ENCODE assay signal across 1 cellular context in genomic region chr19:51368366-51369282, GRCh38.
TF ChIP-seq lines count a peak whose summit lies in the region.

A gene with protein sequence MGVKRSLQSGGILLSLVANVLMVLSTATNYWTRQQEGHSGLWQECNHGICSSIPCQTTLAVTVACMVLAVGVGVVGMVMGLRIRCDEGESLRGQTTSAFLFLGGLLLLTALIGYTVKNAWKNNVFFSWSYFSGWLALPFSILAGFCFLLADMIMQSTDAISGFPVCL (minus strand): TSS chr19:51369003. CDS start chr19:51368577, 426 bp downstream.

TF ChIP-seq in K562, 482 proteins besides CTCF, POLR2A, EP300 and RAD21 (continued from another document):
- TF ChIP-seq ZNF592 (IDR thresholded peaks at IDR 0.05): peak; percentile 77; the same call in 1 of the 2 replicates
- TF ChIP-seq GATAD2A (IDR thresholded peaks at IDR 0.05): no peak
- 0 out of 2 replicates have a peak, but pooled peaks have one; percentile 22 for TF ChIP-seq ARID1B (IDR thresholded peaks at IDR 0.05)
- no peak for TF ChIP-seq ZNF696 (CRISPR knock-in tag; conservative IDR thresholded peaks at IDR 0.05)
- TF ChIP-seq, protein P1, sequence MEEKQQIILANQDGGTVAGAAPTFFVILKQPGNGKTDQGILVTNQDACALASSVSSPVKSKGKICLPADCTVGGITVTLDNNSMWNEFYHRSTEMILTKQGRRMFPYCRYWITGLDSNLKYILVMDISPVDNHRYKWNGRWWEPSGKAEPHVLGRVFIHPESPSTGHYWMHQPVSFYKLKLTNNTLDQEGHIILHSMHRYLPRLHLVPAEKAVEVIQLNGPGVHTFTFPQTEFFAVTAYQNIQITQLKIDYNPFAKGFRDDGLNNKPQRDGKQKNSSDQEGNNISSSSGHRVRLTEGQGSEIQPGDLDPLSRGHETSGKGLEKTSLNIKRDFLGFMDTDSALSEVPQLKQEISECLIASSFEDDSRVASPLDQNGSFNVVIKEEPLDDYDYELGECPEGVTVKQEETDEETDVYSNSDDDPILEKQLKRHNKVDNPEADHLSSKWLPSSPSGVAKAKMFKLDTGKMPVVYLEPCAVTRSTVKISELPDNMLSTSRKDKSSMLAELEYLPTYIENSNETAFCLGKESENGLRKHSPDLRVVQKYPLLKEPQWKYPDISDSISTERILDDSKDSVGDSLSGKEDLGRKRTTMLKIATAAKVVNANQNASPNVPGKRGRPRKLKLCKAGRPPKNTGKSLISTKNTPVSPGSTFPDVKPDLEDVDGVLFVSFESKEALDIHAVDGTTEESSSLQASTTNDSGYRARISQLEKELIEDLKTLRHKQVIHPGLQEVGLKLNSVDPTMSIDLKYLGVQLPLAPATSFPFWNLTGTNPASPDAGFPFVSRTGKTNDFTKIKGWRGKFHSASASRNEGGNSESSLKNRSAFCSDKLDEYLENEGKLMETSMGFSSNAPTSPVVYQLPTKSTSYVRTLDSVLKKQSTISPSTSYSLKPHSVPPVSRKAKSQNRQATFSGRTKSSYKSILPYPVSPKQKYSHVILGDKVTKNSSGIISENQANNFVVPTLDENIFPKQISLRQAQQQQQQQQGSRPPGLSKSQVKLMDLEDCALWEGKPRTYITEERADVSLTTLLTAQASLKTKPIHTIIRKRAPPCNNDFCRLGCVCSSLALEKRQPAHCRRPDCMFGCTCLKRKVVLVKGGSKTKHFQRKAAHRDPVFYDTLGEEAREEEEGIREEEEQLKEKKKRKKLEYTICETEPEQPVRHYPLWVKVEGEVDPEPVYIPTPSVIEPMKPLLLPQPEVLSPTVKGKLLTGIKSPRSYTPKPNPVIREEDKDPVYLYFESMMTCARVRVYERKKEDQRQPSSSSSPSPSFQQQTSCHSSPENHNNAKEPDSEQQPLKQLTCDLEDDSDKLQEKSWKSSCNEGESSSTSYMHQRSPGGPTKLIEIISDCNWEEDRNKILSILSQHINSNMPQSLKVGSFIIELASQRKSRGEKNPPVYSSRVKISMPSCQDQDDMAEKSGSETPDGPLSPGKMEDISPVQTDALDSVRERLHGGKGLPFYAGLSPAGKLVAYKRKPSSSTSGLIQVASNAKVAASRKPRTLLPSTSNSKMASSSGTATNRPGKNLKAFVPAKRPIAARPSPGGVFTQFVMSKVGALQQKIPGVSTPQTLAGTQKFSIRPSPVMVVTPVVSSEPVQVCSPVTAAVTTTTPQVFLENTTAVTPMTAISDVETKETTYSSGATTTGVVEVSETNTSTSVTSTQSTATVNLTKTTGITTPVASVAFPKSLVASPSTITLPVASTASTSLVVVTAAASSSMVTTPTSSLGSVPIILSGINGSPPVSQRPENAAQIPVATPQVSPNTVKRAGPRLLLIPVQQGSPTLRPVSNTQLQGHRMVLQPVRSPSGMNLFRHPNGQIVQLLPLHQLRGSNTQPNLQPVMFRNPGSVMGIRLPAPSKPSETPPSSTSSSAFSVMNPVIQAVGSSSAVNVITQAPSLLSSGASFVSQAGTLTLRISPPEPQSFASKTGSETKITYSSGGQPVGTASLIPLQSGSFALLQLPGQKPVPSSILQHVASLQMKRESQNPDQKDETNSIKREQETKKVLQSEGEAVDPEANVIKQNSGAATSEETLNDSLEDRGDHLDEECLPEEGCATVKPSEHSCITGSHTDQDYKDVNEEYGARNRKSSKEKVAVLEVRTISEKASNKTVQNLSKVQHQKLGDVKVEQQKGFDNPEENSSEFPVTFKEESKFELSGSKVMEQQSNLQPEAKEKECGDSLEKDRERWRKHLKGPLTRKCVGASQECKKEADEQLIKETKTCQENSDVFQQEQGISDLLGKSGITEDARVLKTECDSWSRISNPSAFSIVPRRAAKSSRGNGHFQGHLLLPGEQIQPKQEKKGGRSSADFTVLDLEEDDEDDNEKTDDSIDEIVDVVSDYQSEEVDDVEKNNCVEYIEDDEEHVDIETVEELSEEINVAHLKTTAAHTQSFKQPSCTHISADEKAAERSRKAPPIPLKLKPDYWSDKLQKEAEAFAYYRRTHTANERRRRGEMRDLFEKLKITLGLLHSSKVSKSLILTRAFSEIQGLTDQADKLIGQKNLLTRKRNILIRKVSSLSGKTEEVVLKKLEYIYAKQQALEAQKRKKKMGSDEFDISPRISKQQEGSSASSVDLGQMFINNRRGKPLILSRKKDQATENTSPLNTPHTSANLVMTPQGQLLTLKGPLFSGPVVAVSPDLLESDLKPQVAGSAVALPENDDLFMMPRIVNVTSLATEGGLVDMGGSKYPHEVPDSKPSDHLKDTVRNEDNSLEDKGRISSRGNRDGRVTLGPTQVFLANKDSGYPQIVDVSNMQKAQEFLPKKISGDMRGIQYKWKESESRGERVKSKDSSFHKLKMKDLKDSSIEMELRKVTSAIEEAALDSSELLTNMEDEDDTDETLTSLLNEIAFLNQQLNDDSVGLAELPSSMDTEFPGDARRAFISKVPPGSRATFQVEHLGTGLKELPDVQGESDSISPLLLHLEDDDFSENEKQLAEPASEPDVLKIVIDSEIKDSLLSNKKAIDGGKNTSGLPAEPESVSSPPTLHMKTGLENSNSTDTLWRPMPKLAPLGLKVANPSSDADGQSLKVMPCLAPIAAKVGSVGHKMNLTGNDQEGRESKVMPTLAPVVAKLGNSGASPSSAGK (IDR thresholded peaks at IDR 0.05): peak; percentile 6; the same call in 1 of the 2 replicates
- TF ChIP-seq MAX (CRISPR knock-in tag; IDR thresholded peaks at IDR 0.05): peak; percentile 32
- no peak for TF ChIP-seq BRD9 (IDR thresholded peaks at IDR 0.05; ENCODE audit: low read depth, partially characterized antibody)
- TF ChIP-seq PHTF2 (CRISPR knock-in tag; IDR thresholded peaks at IDR 0.05): no peak
- TF ChIP-seq KDM5B (IDR thresholded peaks at IDR 0.05; ENCODE audit: insufficient replicate concordance, low read depth, low read length): peak; percentile 17
- no peak for TF ChIP-seq FOXM1 (IDR thresholded peaks at IDR 0.05; ENCODE audit: low read depth)
- no peak for TF ChIP-seq FOXM1 (CRISPR knock-in tag; IDR thresholded peaks at IDR 0.05; ENCODE audit: low read depth)
- 0 out of 2 replicates have a peak, but pooled peaks have one; percentile 38 for TF ChIP-seq GTF2E2 (tag; IDR thresholded peaks at IDR 0.05)
- no peak for TF ChIP-seq TEAD4 (IDR thresholded peaks at IDR 0.05; ENCODE audit: low read length)
- TF ChIP-seq TEAD4 (CRISPR knock-in tag; IDR thresholded peaks at IDR 0.05; ENCODE audit: borderline replicate concordance): 0 out of 2 replicates have a peak, but pooled peaks have one; percentile 59
